Comparison of ENCODE assay signal across 12 cellular contexts in genomic region chr6:11364971-11365397, GRCh38.
DNase-seq lines count a peak whose midpoint lies in the region; ATAC-seq, FAIRE-seq and TF ChIP-seq lines count a peak whose summit lies in the region.
"Had no signal": no experiment of that assay in that cellular context is flagged by ENCODE, and none has a peak within 500 bp of the region (broad histone marks: within the 10 kb centered on the region; RNA-seq: fewer than 3 reads in every experiment).

No MANE protein-coding gene starts in this region.

- no peak overlapping the region for H3K4me3 ChIP-seq in CD4-positive, CD25-positive, alpha-beta regulatory T cell (ENCODE audit: low read depth, low read length)
- H3K4me3 ChIP-seq in adipocyte (ENCODE audit: low read length) (no peak overlapping the region), parathyroid adenoma (ENCODE audit: low read depth, low read length) (no peak overlapping the region)

- H3K4me2 ChIP-seq in parathyroid adenoma (ENCODE audit: low read length), result no peak overlapping the region
- H3K4me2 ChIP-seq: KMS-11 had no signal

- no peak for FAIRE-seq in H54 (lab: Jason Lieb, UNC)

- intact Hi-C loops in Right ventricle myocardium superior (cut with DNase I), result no loop called here
- intact Hi-C loops in head of caudate nucleus (cut with DNase I), result no loop called here

- peak overlapping the region; percentile 74 to 98 (median 84) for H3K27ac Mint-ChIP-seq in CD4-positive, CD25-positive, alpha-beta regulatory T cell
- H3K27ac Mint-ChIP-seq: dendritic cell treated with granulocyte-macrophage colony-stimulating factor and Interleukin-4, amounts not matched to agents 40 ng/mL and 50 ng/mL, for 4 days had no signal

- no peak for DNase-seq in CD4-positive, CD25-positive, alpha-beta regulatory T cell
- DNase-seq in adipocyte (ENCODE audit: low read depth), result peak; percentile 14
- DNase-seq in Right ventricle myocardium superior, result no peak
- DNase-seq in head of caudate nucleus, result no peak
- no peak for DNase-seq in RWPE1 (ENCODE audit: low spot score)
- DNase-seq in H54 (ENCODE audit: insufficient read length, low spot score), result no peak
- DNase-seq in T-helper 1 cell, result no peak
- DNase-seq: NCI-H446 had no signal

- peaks cover 0 to 3% of the 10 kb centered on the region in 2 experiments for H3K9me3 ChIP-seq in CD4-positive, CD25-positive, alpha-beta regulatory T cell (ENCODE audit: control insufficient read depth in 2 of 2, low read length in 2 of 2)
- H3K9me3 ChIP-seq in adipocyte (ENCODE audit: control insufficient read depth, low read length) (no peaks in the 10 kb centered on the region), parathyroid adenoma (ENCODE audit: control insufficient read depth, low read length) (no peaks in the 10 kb centered on the region)

- H2AFZ ChIP-seq in parathyroid adenoma, result no peak overlapping the region

- peaks cover 27% of the 10 kb centered on the region for H3K4me1 ChIP-seq in CD4-positive, CD25-positive, alpha-beta regulatory T cell (ENCODE audit: control insufficient read depth, insufficient read depth, low read length, poor library complexity, severe bottlenecking)
- H3K4me1 ChIP-seq in adipocyte (ENCODE audit: control insufficient read depth, insufficient read depth, low read length) (peaks cover 31% of the 10 kb centered on the region), parathyroid adenoma (no peaks in the 10 kb centered on the region)

- no peak overlapping the region for H3K27ac ChIP-seq in CD4-positive, CD25-positive, alpha-beta regulatory T cell (ENCODE audit: insufficient read depth, low read length, poor library complexity, severe bottlenecking)
- H3K27ac ChIP-seq in parathyroid adenoma (peak overlapping the region; percentile 43), RWPE1 (no peak overlapping the region)
- H3K27ac ChIP-seq: C4-2B, KMS-11 had no signal

- peaks cover 38% of the 10 kb centered on the region for H3K36me3 Mint-ChIP-seq in CD4-positive, CD25-positive, alpha-beta regulatory T cell

- no peak for ATAC-seq in CD4-positive, CD25-positive, alpha-beta regulatory T cell (ENCODE audit: low read depth in 2 of 2)
- ATAC-seq in Right ventricle myocardium superior (ENCODE audit: poor library complexity), result peak; percentile 72

- CTCF ChIA-PET in RWPE1 (lab: Yijun Ruan, JAX), result no interaction called here

- peaks cover 17% of the 10 kb centered on the region for H3K36me3 ChIP-seq in CD4-positive, CD25-positive, alpha-beta regulatory T cell (ENCODE audit: control insufficient read depth, insufficient read depth, low read length)
- H3K36me3 ChIP-seq in adipocyte (ENCODE audit: control insufficient read depth, insufficient read depth, low read length, severe bottlenecking), result no peaks in the 10 kb centered on the region
- H3K36me3 ChIP-seq in parathyroid adenoma (ENCODE audit: control insufficient read depth, insufficient read depth, low read length), result no peaks in the 10 kb centered on the region

- no peaks in the 10 kb centered on the region for H3K79me2 ChIP-seq in parathyroid adenoma

- TF ChIP-seq CTCF in parathyroid adenoma (IDR thresholded peaks at IDR 0.05) (no peak), RWPE1 (conservative IDR thresholded peaks at IDR 0.05; ENCODE audit: low read depth) (no peak)

- POLR2A ChIA-PET in RWPE1 (lab: Yijun Ruan, JAX; ENCODE audit: low non-redundant PET), result no interaction called here

- H3K4me3 Mint-ChIP-seq in CD4-positive, CD25-positive, alpha-beta regulatory T cell, result peak overlapping the region in 1 of 4 donors; percentile 81
- H3K4me3 Mint-ChIP-seq: dendritic cell treated with granulocyte-macrophage colony-stimulating factor and Interleukin-4, amounts not matched to agents 40 ng/mL and 50 ng/mL, for 4 days had no signal

- no peaks in the 10 kb centered on the region for H3K27me3 Mint-ChIP-seq in CD4-positive, CD25-positive, alpha-beta regulatory T cell

- peaks cover 2 to 4% (median 3%) of the 10 kb centered on the region in 7 donors for H3K9me3 Mint-ChIP-seq in CD4-positive, CD25-positive, alpha-beta regulatory T cell

- H3K9ac ChIP-seq in adipocyte (ENCODE audit: low read length), result peak overlapping the region; percentile 66
- no peak overlapping the region for H3K9ac ChIP-seq in parathyroid adenoma
- H3K9ac ChIP-seq: KMS-11 had no signal

- TF ChIP-seq POLR2A in H54 (IDR thresholded peaks at IDR 0.05; ENCODE audit: low read depth, low read length), result no peak

- H3K4me1 Mint-ChIP-seq in CD4-positive, CD25-positive, alpha-beta regulatory T cell, result peaks cover 24 to 84% (median 68%) of the 10 kb centered on the region in 4 donors

- H3K27me3 ChIP-seq in CD4-positive, CD25-positive, alpha-beta regulatory T cell (ENCODE audit: control insufficient read depth, insufficient read depth, low read length), result no peaks in the 10 kb centered on the region
- H3K27me3 ChIP-seq in adipocyte (replicated peaks; ENCODE audit: control insufficient read depth, insufficient read depth, low read length), result no peaks in the 10 kb centered on the region
- no peaks in the 10 kb centered on the region for H3K27me3 ChIP-seq in parathyroid adenoma (ENCODE audit: control insufficient read depth, insufficient read depth, low read length)
